Comparison of ENCODE assay signal across 8 cellular contexts in the genomic region with DNA sequence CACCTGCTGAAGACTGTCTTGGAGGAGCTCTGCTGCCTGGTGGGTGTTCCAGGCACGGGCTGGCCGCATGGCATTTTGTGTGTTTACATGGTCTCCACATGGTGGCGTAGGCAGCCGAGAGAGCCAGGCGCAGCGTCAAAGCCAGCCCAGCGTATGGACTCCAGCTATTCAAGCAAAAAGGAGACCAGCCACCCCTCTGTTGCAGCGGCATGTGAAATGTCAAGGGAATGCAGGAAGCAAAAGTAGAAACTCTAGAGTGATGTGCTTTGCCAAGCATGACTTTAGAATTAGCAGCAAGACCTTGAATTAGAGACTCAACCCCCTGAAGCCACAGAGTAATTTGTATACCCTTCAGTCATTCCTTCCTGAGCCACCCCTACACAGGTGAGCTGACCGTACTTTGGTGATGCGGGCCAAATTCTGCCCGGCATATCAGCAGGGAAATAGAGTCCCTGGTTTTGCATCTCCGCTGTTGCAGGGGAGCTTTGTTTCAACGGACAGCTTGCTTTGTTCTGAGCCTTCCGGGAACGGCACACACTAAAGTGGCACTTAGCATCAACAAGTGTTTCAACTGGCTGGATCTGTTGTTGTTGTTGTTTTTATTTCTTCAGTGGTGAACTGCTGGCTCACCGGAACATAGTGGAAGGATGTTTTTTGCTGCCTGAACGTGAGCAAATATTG. TPM values are rescaled to one million over a fixed set of nuclear protein-coding genes. Genes with fewer than 3 reads are reported as not detected.
DNase-seq lines count a peak whose midpoint lies in the region; ATAC-seq and TF ChIP-seq lines count a peak whose summit lies in the region.

No MANE protein-coding gene starts in this region.

- no peaks in the 10 kb centered on the region for H3K9me3 ChIP-seq in right lobe of liver

- intact Hi-C loops in right lobe of liver (cut with DNase I) = no loop called here

- no peaks in the 10 kb centered on the region for H3K36me3 ChIP-seq in right lobe of liver

- H3K27ac Mint-ChIP-seq in mesothelial cell of epicardium = no peak overlapping the region

- WGBS in right lobe of liver (ENCODE audit: insufficient coverage, low coverage, low lambda C conversion rate, missing lambda C conversion rate) = 44% methylated on average over 11 of the region's 17 CpGs

- H3K9me3 Mint-ChIP-seq in mesothelial cell of epicardium = no peaks in the 10 kb centered on the region

- no peak overlapping the region for H3K4me3 ChIP-seq in astrocyte of the spinal cord (ENCODE audit: low read depth, low read length)
- H3K4me3 ChIP-seq in right lobe of liver = no peak overlapping the region

- H3K36me3 Mint-ChIP-seq in mesothelial cell of epicardium = no peaks in the 10 kb centered on the region

- no peak for TF ChIP-seq POLR2A in right lobe of liver (IDR thresholded peaks at IDR 0.05)

- H3K4me1 Mint-ChIP-seq in mesothelial cell of epicardium = peaks cover 4% of the 10 kb centered on the region

- H3K27ac ChIP-seq in right lobe of liver = no peak overlapping the region

- peaks cover 52% of the 10 kb centered on the region for H3K27me3 Mint-ChIP-seq in mesothelial cell of epicardium (ENCODE audit: low read depth)

- no peaks in the 10 kb centered on the region for H3K27me3 ChIP-seq in right lobe of liver

- ATAC-seq in GM21717 (IDR thresholded peaks at IDR 0.05; ENCODE audit: unreplicated experiment) = peak; percentile 75
- peak; percentile 76 to 90 (median 86) for ATAC-seq in right lobe of liver
- ATAC-seq in GM19328 (IDR thresholded peaks at IDR 0.05; ENCODE audit: unreplicated experiment) = no peak

- in situ Hi-C loops in astrocyte of the spinal cord (cut with HindIII; ENCODE audit: low sequenced_read_pairs) = no loop called here

- no peaks in the 10 kb centered on the region for H3K4me1 ChIP-seq in right lobe of liver

- TF ChIP-seq CTCF in astrocyte of the spinal cord (IDR thresholded peaks at IDR 0.05; ENCODE audit: low read depth, low read length) (peak; percentile 52), right lobe of liver (IDR thresholded peaks at IDR 0.05) (peak in 3 of 4 donors; percentile 35 to 55 (median 43)), mesothelial cell of epicardium (IDR thresholded peaks at IDR 0.05; ENCODE audit: unreplicated experiment) (no peak)

- H3K4me3 Mint-ChIP-seq in mesothelial cell of epicardium = no peak overlapping the region

- DNase-seq in NCI-H82 (lab: John Stamatoyannopoulos, UW) (peak; percentile 63), NCI-H82 treated with DMSO at 0.1 percent for 48 hours (lab: John Stamatoyannopoulos, UW; ENCODE audit: unreplicated experiment) (no peak), NCI-H128 (lab: John Stamatoyannopoulos, UW; ENCODE audit: unreplicated experiment) (peak; percentile 26), astrocyte of the spinal cord (ENCODE audit: low read depth, low spot score) (peak; percentile 35), right lobe of liver (peak in 2 of 3 donors; percentile 52 to 54), mesothelial cell of epicardium (ENCODE audit: low spot score in 2 of 2, unreplicated experiment in 2 of 2) (no peak)

RNA-seq across cellular contexts. Expression of gene FNDC1, which starts 48.5 kb away (rescaled TPM):
- total RNA-seq in right lobe of liver = 1 to 10 TPM in 3 of 6 experiments, under 1 TPM in 3; 0.02 to 2.7 (median 0.85) TPM
- total RNA-seq in mesothelial cell of epicardium = 0.31 to 0.40 TPM (median 0.34 TPM) in 3 replicates

Comparison
In these comparisons a context has a peak if more than half of its experiments do, and no peak if none do; other contexts are left out.
1. DNase-seq: peak in NCI-H82 (single experiment), NCI-H128 (single experiment), astrocyte of the spinal cord (single experiment) and right lobe of liver (2 of 3); none in NCI-H82 treated with DMSO at 0.1 percent for 48 hours (single experiment) and mesothelial cell of epicardium (0 of 2).